ENCODE assay signal across 1 cellular context in the genomic region with DNA sequence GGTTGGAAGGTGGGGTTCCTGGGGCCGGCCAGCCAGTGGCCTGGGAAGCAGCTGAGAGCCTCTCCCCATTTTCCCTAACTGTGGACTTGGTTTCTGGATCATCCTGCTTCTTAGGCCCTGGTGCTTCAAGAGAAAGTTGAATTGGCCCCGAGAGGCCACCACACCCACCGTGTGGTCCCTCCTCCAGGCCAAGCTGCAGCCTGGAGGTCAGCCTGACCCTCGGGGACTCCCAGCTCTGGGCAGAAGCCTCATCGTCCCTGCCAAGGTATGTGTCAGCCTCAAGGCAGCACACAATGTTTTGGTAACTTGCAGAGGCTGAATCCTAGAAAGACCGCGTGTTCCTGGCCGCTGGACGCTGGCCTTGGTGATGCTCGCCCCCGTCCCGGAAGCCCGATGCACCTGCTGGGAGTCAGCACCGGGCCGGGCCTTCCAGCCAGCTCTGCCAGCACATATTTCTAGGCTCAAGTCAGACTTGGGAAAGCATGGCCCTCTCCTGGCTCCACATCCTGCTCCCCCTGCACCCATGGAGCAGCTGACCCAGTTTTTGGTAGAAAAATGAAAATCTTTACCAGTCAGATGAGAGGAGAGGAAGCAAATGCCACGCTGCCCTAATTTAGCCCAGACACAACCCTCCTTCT.
A peak's percentile ranks its signal among the peaks of the same experiment; 100 is the strongest.
TF ChIP-seq lines count a peak whose summit lies in the region.

No MANE protein-coding gene starts in this region.

TF ChIP-seq in HepG2, 621 proteins besides CTCF, POLR2A, EP300 and RAD21 (continued from another document and continues in another):
- TF ChIP-seq ZNF570 (CRISPR knock-in tag; IDR thresholded peaks at IDR 0.05; ENCODE audit: borderline replicate concordance) (no peak), SAP130 (CRISPR knock-in tag; IDR thresholded peaks at IDR 0.05; ENCODE audit: low read depth) (peak; percentile 71), NFRKB (IDR thresholded peaks at IDR 0.05) (no peak), CAMTA2 (CRISPR knock-in tag; IDR thresholded peaks at IDR 0.05; ENCODE audit: borderline replicate concordance) (no peak), ZNF703 (CRISPR knock-in tag; IDR thresholded peaks at IDR 0.05; ENCODE audit: borderline replicate concordance) (no peak; the same call in 1 of the 2 replicates), NCOA1 (CRISPR knock-in tag; IDR thresholded peaks at IDR 0.05) (peak; percentile 27; the same call in 1 of the 2 replicates), ZNF747 (CRISPR knock-in tag; IDR thresholded peaks at IDR 0.05; ENCODE audit: borderline replicate concordance) (no peak; the same call in 1 of the 2 replicates), CENPX (CRISPR knock-in tag; IDR thresholded peaks at IDR 0.05) (no peak), ZNF850 (CRISPR knock-in tag; conservative IDR thresholded peaks at IDR 0.05) (no peak), KMT2B (CRISPR knock-in tag; IDR thresholded peaks at IDR 0.05) (0 out of 2 replicates have a peak, but pooled peaks have one; percentile 26), ZNF614 (CRISPR knock-in tag; IDR thresholded peaks at IDR 0.05; ENCODE audit: borderline replicate concordance) (0 out of 2 replicates have a peak, but pooled peaks have one; percentile 40), GABPA (IDR thresholded peaks at IDR 0.05; ENCODE audit: low read depth, low read length) (no peak), GABPA (CRISPR knock-in tag; IDR thresholded peaks at IDR 0.05; ENCODE audit: low read depth) (no peak), SATB2 (CRISPR knock-in tag; IDR thresholded peaks at IDR 0.05) (no peak), MATR3 (CRISPR knock-in tag; IDR thresholded peaks at IDR 0.05) (no peak), AGO1 (IDR thresholded peaks at IDR 0.05; ENCODE audit: low read depth, low read length, poor library complexity, severe bottlenecking) (no peak), ZNF484 (CRISPR knock-in tag; IDR thresholded peaks at IDR 0.05; ENCODE audit: borderline replicate concordance, low read depth) (no peak), ZNF432 (CRISPR knock-in tag; IDR thresholded peaks at IDR 0.05; ENCODE audit: borderline replicate concordance) (no peak), ZNF180 (CRISPR knock-in tag; IDR thresholded peaks at IDR 0.05; ENCODE audit: borderline replicate concordance, low read depth) (no peak), SRSF9 (IDR thresholded peaks at IDR 0.05; ENCODE audit: borderline replicate concordance, insufficient read depth, low read depth, low read length, poor library complexity, severe bottlenecking) (no peak), ZNF569 (CRISPR knock-in tag; IDR thresholded peaks at IDR 0.05; ENCODE audit: borderline replicate concordance) (no peak), ZNF101 (CRISPR knock-in tag; IDR thresholded peaks at IDR 0.05; ENCODE audit: borderline replicate concordance, low read depth) (no peak), SMAD9 (CRISPR knock-in tag; IDR thresholded peaks at IDR 0.05) (no peak), ZMYM3 (CRISPR knock-in tag; IDR thresholded peaks at IDR 0.05) (no peak), NCOA5 (CRISPR knock-in tag; IDR thresholded peaks at IDR 0.05) (no peak), ZNF530 (CRISPR knock-in tag; IDR thresholded peaks at IDR 0.05; ENCODE audit: low read depth) (no peak), ZNF383 (CRISPR knock-in tag; IDR thresholded peaks at IDR 0.05; ENCODE audit: borderline replicate concordance) (no peak), JUNB (CRISPR knock-in tag; IDR thresholded peaks at IDR 0.05; ENCODE audit: borderline replicate concordance) (no peak), CBFB (CRISPR knock-in tag; IDR thresholded peaks at IDR 0.05) (peak; percentile 58), SCMH1 (CRISPR knock-in tag; IDR thresholded peaks at IDR 0.05; ENCODE audit: borderline replicate concordance) (no peak), MED1 (CRISPR knock-in tag; IDR thresholded peaks at IDR 0.05) (0 out of 2 replicates have a peak, but pooled peaks have one; percentile 23), ZNF720 (CRISPR knock-in tag; IDR thresholded peaks at IDR 0.05) (no peak)
- TF ChIP-seq, protein P1, sequence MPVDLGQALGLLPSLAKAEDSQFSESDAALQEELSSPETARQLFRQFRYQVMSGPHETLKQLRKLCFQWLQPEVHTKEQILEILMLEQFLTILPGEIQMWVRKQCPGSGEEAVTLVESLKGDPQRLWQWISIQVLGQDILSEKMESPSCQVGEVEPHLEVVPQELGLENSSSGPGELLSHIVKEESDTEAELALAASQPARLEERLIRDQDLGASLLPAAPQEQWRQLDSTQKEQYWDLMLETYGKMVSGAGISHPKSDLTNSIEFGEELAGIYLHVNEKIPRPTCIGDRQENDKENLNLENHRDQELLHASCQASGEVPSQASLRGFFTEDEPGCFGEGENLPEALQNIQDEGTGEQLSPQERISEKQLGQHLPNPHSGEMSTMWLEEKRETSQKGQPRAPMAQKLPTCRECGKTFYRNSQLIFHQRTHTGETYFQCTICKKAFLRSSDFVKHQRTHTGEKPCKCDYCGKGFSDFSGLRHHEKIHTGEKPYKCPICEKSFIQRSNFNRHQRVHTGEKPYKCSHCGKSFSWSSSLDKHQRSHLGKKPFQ (CRISPR knock-in tag; IDR thresholded peaks at IDR 0.05; ENCODE audit: insufficient replicate concordance), result no peak
- TF ChIP-seq, protein P2, sequence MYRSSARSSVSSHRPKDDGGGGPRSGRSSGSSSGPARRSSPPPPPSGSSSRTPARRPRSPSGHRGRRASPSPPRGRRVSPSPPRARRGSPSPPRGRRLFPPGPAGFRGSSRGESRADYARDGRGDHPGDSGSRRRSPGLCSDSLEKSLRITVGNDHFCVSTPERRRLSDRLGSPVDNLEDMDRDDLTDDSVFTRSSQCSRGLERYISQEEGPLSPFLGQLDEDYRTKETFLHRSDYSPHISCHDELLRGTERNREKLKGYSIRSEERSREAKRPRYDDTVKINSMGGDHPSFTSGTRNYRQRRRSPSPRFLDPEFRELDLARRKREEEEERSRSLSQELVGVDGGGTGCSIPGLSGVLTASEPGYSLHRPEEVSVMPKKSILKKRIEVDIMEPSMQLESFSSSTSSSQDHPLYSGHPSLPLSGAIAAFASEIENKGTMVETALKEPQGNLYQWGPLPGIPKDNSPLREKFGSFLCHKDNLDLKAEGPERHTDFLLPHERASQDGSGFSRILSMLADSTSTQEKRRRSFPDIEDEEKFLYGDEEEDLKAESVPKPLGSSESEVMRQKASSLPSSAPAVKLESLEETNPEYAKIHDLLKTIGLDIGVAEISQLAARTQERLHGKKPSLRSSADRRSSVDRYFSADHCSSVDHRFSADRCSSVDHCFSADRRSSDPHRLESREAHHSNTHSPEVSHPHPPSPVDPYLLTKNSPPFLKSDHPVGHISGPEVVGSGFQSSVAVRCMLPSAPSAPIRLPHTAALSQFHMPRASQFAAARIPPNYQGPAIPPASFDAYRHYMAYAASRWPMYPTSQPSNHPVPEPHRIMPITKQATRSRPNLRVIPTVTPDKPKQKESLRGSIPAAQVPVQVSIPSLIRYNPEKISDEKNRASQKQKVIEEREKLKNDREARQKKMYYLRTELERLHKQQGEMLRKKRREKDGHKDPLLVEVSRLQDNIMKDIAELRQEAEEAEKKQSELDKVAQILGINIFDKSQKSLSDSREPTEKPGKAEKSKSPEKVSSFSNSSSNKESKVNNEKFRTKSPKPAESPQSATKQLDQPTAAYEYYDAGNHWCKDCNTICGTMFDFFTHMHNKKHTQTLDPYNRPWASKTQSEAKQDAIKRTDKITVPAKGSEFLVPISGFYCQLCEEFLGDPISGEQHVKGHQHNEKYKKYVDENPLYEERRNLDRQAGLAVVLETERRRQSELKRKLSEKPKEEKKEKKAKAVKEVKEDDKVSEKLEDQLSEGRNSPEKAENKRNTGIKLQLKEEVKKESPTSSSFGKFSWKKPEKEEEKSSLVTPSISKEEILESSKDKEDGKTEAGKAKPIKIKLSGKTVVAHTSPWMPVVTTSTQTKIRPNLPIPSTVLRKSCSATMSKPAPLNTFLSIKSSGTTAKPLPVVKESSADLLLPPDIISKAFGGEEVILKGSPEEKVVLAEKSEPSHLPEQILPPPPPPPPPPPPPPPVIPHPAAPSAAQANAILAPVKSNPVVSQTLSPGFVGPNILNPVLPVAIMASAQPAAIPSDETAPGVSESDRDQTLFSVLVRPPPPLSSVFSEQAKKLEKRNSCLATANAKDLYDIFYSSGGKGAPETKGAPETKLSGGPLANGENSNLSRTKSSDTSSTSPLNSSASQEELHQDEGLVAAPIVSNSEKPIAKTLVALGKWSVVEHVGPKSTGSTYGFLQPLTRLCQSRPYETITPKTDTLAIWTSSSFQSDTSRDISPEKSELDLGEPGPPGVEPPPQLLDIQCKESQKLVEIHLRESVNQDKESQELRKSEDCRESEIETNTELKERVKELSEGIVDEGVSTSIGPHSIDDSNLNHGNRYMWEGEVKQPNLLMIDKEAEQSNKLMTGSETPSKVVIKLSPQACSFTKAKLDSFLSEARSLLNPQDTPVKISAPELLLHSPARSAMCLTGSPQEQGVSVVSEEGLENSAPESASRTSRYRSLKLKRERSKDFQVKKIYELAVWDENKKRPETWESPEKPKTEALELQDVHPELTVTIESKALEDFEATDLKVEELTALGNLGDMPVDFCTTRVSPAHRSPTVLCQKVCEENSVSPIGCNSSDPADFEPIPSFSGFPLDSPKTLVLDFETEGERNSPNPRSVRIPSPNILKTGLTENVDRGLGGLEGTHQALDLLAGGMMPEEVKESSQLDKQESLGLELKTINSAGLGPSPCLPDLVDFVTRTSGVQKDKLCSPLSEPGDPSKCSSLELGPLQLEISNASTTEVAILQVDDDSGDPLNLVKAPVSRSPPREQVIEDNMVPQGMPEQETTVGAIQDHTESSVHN (CRISPR knock-in tag; IDR thresholded peaks at IDR 0.05), result 0 out of 2 replicates have a peak, but pooled peaks have one; percentile 38
- TF ChIP-seq, protein P3, sequence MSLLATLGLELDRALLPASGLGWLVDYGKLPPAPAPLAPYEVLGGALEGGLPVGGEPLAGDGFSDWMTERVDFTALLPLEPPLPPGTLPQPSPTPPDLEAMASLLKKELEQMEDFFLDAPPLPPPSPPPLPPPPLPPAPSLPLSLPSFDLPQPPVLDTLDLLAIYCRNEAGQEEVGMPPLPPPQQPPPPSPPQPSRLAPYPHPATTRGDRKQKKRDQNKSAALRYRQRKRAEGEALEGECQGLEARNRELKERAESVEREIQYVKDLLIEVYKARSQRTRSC (CRISPR knock-in tag; IDR thresholded peaks at IDR 0.05; ENCODE audit: low read depth), result peak; percentile 59; the same call in 1 of the 2 replicates
- TF ChIP-seq, protein P4, sequence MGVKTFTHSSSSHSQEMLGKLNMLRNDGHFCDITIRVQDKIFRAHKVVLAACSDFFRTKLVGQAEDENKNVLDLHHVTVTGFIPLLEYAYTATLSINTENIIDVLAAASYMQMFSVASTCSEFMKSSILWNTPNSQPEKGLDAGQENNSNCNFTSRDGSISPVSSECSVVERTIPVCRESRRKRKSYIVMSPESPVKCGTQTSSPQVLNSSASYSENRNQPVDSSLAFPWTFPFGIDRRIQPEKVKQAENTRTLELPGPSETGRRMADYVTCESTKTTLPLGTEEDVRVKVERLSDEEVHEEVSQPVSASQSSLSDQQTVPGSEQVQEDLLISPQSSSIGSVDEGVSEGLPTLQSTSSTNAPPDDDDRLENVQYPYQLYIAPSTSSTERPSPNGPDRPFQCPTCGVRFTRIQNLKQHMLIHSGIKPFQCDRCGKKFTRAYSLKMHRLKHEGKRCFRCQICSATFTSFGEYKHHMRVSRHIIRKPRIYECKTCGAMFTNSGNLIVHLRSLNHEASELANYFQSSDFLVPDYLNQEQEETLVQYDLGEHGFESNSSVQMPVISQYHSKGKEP (CRISPR knock-in tag; IDR thresholded peaks at IDR 0.05), result no peak
- TF ChIP-seq, protein P5, sequence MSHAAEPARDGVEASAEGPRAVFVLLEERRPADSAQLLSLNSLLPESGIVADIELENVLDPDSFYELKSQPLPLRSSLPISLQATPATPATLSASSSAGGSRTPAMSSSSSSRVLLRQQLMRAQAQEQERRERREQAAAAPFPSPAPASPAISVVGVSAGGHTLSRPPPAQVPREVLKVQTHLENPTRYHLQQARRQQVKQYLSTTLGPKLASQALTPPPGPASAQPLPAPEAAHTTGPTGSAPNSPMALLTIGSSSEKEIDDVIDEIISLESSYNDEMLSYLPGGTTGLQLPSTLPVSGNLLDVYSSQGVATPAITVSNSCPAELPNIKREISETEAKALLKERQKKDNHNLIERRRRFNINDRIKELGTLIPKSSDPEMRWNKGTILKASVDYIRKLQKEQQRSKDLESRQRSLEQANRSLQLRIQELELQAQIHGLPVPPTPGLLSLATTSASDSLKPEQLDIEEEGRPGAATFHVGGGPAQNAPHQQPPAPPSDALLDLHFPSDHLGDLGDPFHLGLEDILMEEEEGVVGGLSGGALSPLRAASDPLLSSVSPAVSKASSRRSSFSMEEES (CRISPR knock-in tag; IDR thresholded peaks at IDR 0.05), result no peak; the same call in 1 of the 2 replicates
- TF ChIP-seq, protein P6, sequence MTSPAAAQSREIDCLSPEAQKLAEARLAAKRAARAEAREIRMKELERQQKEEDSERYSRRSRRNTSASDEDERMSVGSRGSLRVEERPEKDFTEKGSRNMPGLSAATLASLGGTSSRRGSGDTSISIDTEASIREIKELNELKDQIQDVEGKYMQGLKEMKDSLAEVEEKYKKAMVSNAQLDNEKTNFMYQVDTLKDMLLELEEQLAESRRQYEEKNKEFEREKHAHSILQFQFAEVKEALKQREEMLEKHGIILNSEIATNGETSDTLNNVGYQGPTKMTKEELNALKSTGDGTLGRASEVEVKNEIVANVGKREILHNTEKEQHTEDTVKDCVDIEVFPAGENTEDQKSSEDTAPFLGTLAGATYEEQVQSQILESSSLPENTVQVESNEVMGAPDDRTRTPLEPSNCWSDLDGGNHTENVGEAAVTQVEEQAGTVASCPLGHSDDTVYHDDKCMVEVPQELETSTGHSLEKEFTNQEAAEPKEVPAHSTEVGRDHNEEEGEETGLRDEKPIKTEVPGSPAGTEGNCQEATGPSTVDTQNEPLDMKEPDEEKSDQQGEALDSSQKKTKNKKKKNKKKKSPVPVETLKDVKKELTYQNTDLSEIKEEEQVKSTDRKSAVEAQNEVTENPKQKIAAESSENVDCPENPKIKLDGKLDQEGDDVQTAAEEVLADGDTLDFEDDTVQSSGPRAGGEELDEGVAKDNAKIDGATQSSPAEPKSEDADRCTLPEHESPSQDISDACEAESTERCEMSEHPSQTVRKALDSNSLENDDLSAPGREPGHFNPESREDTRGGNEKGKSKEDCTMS (CRISPR knock-in tag; conservative IDR thresholded peaks at IDR 0.05), result no peak
